ENCODE assay signal across 14 cellular contexts in genomic region chr11:19281041-19281440, GRCh38. TPM values are rescaled to one million over a fixed set of nuclear protein-coding genes. Genes with fewer than 3 reads are reported as not detected.
DNase-seq lines count a peak whose midpoint lies in the region; ATAC-seq, FAIRE-seq and TF ChIP-seq lines count a peak whose summit lies in the region.
"Had no signal": no experiment of that assay in that cellular context is flagged by ENCODE, and none has a peak within 500 bp of the region (broad histone marks: within the 10 kb centered on the region; RNA-seq: fewer than 3 reads in every experiment).

No MANE protein-coding gene starts in this region.

- H3K36me3 Mint-ChIP-seq in activated CD8-positive, alpha-beta T cell treated with anti-CD3 and anti-CD28 coated beads for 36 hours (ENCODE audit: low read depth): no peaks in the 10 kb centered on the region
- H3K36me3 Mint-ChIP-seq in activated CD8-positive, alpha-beta T cell treated with anti-CD3 and anti-CD28 coated beads, Interleukin-2, amount 10 ng/mL, durations not matched to agents 7 days and 5 days (ENCODE audit: low read depth): no peaks in the 10 kb centered on the region
- no peaks in the 10 kb centered on the region for H3K36me3 Mint-ChIP-seq in T-cell
- H3K36me3 Mint-ChIP-seq in stimulated activated effector memory CD8-positive, alpha-beta T cell treated with anti-CD3 and anti-CD28 coated beads, Interleukin-12 subunit alpha, Interleukin-12 subunit beta, amount 100 ng/mL, for 72 hours: no peaks in the 10 kb centered on the region
- no peaks in the 10 kb centered on the region for H3K36me3 Mint-ChIP-seq in activated naive CD8-positive, alpha-beta T cell treated with anti-CD3 and anti-CD28 coated beads, Interleukin-2, amount 50 U/mL, for 24 hours (ENCODE audit: low read depth)

- CTCF ChIA-PET in activated CD8-positive, alpha-beta T cell treated with anti-CD3 and anti-CD28 coated beads for 36 hours (lab: Charles Lee): interaction anchor here (1.0 kb wide), 1 partner anchor 22 kb away, joined by 5 read pairs; no protein-coding TSS in a partner anchor
- CTCF ChIA-PET in activated CD8-positive, alpha-beta T cell treated with anti-CD3 and anti-CD28 coated beads, Interleukin-2, amount 10 ng/mL, durations not matched to agents 7 days and 5 days (lab: Charles Lee): interaction anchor here (1.7 to 2.1 kb wide), 2 partner anchors 21 to 22 kb away, joined by 4 to 6 read pairs; no protein-coding TSS in a partner anchor
- CTCF ChIA-PET in T-cell (lab: Charles Lee): interaction anchor here (0.6 kb wide), 2 partner anchors 71 to 1277 kb away, joined by 3 to 5 read pairs; no protein-coding TSS in a partner anchor
- CTCF ChIA-PET in HepG2 (lab: Yijun Ruan, JAX; ENCODE audit: low intra/inter-chr PET ratio, low total read pairs): no interaction called here

- BruUV-seq in HepG2 (replicated peaks; lab: Mats Ljungman, UMichigan): no TSS peak

- TF ChIP-seq EP300 in HepG2 (IDR thresholded peaks at IDR 0.05; ENCODE audit: low read depth in 2 of 2, low read length in 2 of 2) (no peak), HepG2 (CRISPR knock-in tag; IDR thresholded peaks at IDR 0.05; ENCODE audit: borderline replicate concordance) (no peak)

- H3K4me1 Mint-ChIP-seq in activated CD8-positive, alpha-beta T cell treated with anti-CD3 and anti-CD28 coated beads for 36 hours (ENCODE audit: low read depth): peaks cover 14% of the 10 kb centered on the region
- H3K4me1 Mint-ChIP-seq in activated CD8-positive, alpha-beta T cell treated with anti-CD3 and anti-CD28 coated beads, Interleukin-2, amount 10 ng/mL, durations not matched to agents 7 days and 5 days (ENCODE audit: low read depth): peaks cover 12% of the 10 kb centered on the region
- peaks cover 9 to 23% (median 13%) of the 10 kb centered on the region in 3 donors for H3K4me1 Mint-ChIP-seq in T-cell
- peaks cover 37% of the 10 kb centered on the region for H3K4me1 Mint-ChIP-seq in stimulated activated effector memory CD8-positive, alpha-beta T cell treated with anti-CD3 and anti-CD28 coated beads, Interleukin-12 subunit alpha, Interleukin-12 subunit beta, amount 100 ng/mL, for 72 hours
- H3K4me1 Mint-ChIP-seq in activated naive CD8-positive, alpha-beta T cell treated with anti-CD3 and anti-CD28 coated beads, Interleukin-2, amount 50 U/mL, for 24 hours: peaks cover 10% of the 10 kb centered on the region

- no peaks in the 10 kb centered on the region for H4K20me1 ChIP-seq in HepG2 (ENCODE audit: insufficient read depth, low read length)

- in situ Hi-C loops in HepG2 (cut with HindIII; ENCODE audit: extremely low pct_ligation_motif_present, low pct_unique_long_range_greater_than_20kb): no loop called here

- no peaks in the 10 kb centered on the region; a peak in 2 of 5 replicates for H3K27me3 ChIP-seq in HepG2 (ENCODE audit: control insufficient read depth in 1 of 2, insufficient read depth in 2 of 2, low read length in 2 of 2)
- H3K27me3 ChIP-seq: MG63, thyroid gland had no signal

- H3K9ac ChIP-seq in HepG2 (ENCODE audit: insufficient read depth, low read depth, low read length): no peak overlapping the region

- H2AFZ ChIP-seq in HepG2 (ENCODE audit: low read length): no peak overlapping the region

- no peak for FAIRE-seq in HepG2 (lab: Jason Lieb, UNC)

- H3K36me3 ChIP-seq in HepG2 (replicated peaks in 1 of 2; ENCODE audit: control insufficient read depth in 1 of 2, insufficient read depth in 2 of 2, low read length in 2 of 2): no peaks in the 10 kb centered on the region
- H3K36me3 ChIP-seq: lower lobe of right lung, MG63, thyroid gland, WERI-Rb-1 had no signal

- POLR2A ChIA-PET in activated CD8-positive, alpha-beta T cell treated with anti-CD3 and anti-CD28 coated beads for 36 hours (lab: Charles Lee): no interaction called here
- POLR2A ChIA-PET in activated CD8-positive, alpha-beta T cell treated with anti-CD3 and anti-CD28 coated beads, Interleukin-2, amount 10 ng/mL, durations not matched to agents 7 days and 5 days (lab: Charles Lee): no interaction called here
- POLR2A ChIA-PET in T-cell (lab: Charles Lee) (no interaction called here), HepG2 (lab: Yijun Ruan, JAX) (interaction anchor here (0.6 kb wide), 1 partner anchor 164 kb away, joined by 4 read pairs; the partner anchor contains the start of gene ZDHHC13)

- peak; percentile 9 for DNase-seq in activated CD8-positive, alpha-beta T cell treated with anti-CD3 and anti-CD28 coated beads for 36 hours
- no peak for DNase-seq in activated CD8-positive, alpha-beta T cell treated with anti-CD3 and anti-CD28 coated beads, Interleukin-2, amount 10 ng/mL, durations not matched to agents 7 days and 5 days
- DNase-seq in T-cell (peak in 28 of 34 experiments; percentile 11 to 70 (median 41)), HepG2 (ENCODE audit: low spot score) (no peak)
- no peak for DNase-seq in stimulated activated effector memory CD8-positive, alpha-beta T cell treated with anti-CD3 and anti-CD28 coated beads, Interleukin-12 subunit alpha, Interleukin-12 subunit beta, amount 100 ng/mL, for 72 hours (ENCODE audit: low spot score in 2 of 2)
- DNase-seq in activated naive CD8-positive, alpha-beta T cell treated with anti-CD3 and anti-CD28 coated beads, Interleukin-2, amount 50 U/mL, for 24 hours: no peak
- DNase-seq: GDM1, lower lobe of right lung, MG63, thyroid gland, WERI-Rb-1 had no signal

- intact Hi-C loops in activated CD8-positive, alpha-beta T cell treated with anti-CD3 and anti-CD28 coated beads for 36 hours (cut with micrococcal nuclease): no loop called here
- intact Hi-C loops in HepG2 (cut with micrococcal nuclease; ENCODE audit: unreplicated experiment): no loop called here

- no peaks in the 10 kb centered on the region for H3K27me3 Mint-ChIP-seq in activated CD8-positive, alpha-beta T cell treated with anti-CD3 and anti-CD28 coated beads for 36 hours
- peaks cover 2% of the 10 kb centered on the region for H3K27me3 Mint-ChIP-seq in activated CD8-positive, alpha-beta T cell treated with anti-CD3 and anti-CD28 coated beads, Interleukin-2, amount 10 ng/mL, durations not matched to agents 7 days and 5 days (ENCODE audit: low read depth)
- peaks cover 0 to 4% of the 10 kb centered on the region in 2 donors for H3K27me3 Mint-ChIP-seq in T-cell
- H3K27me3 Mint-ChIP-seq in activated naive CD8-positive, alpha-beta T cell treated with anti-CD3 and anti-CD28 coated beads, Interleukin-2, amount 50 U/mL, for 24 hours: no peaks in the 10 kb centered on the region

- no peak overlapping the region for H3K4me2 ChIP-seq in HepG2 (ENCODE audit: low read depth, low read length)

- no peak for TF ChIP-seq POLR2A in HepG2 (IDR thresholded peaks at IDR 0.05; ENCODE audit: insufficient read depth in 1 of 2, low read depth in 2 of 2, low read length in 2 of 2)

- H3K27ac ChIP-seq in HepG2 (ENCODE audit: extremely low read length, insufficient read depth, low read length): no peak overlapping the region
- H3K27ac ChIP-seq: coronary artery, lower lobe of right lung, thyroid gland, WERI-Rb-1 had no signal

- H3K4me3 ChIP-seq in HepG2 (replicated peaks in 1 of 3; ENCODE audit: insufficient read depth in 1 of 3, low read depth in 2 of 3, low read length in 3 of 3): no peak overlapping the region
- H3K4me3 ChIP-seq: coronary artery, lower lobe of right lung, MG63, thyroid gland had no signal

- no peaks in the 10 kb centered on the region for H3K79me2 ChIP-seq in HepG2 (ENCODE audit: insufficient read depth, low read length)

- H3K9me3 ChIP-seq in HepG2 (ENCODE audit: low read length): no peaks in the 10 kb centered on the region
- H3K9me3 ChIP-seq: lower lobe of right lung, MG63, thyroid gland had no signal

- TF ChIP-seq CTCF in activated CD8-positive, alpha-beta T cell treated with anti-CD3 and anti-CD28 coated beads for 36 hours (IDR thresholded peaks at IDR 0.05): no peak
- TF ChIP-seq CTCF in HepG2 (CRISPR knock-in tag; IDR thresholded peaks at IDR 0.05): no peak

- H3K27ac Mint-ChIP-seq in activated CD8-positive, alpha-beta T cell treated with anti-CD3 and anti-CD28 coated beads for 36 hours: peak overlapping the region; percentile 39
- H3K27ac Mint-ChIP-seq in activated CD8-positive, alpha-beta T cell treated with anti-CD3 and anti-CD28 coated beads, Interleukin-2, amount 10 ng/mL, durations not matched to agents 7 days and 5 days: no peak overlapping the region
- no peak overlapping the region for H3K27ac Mint-ChIP-seq in T-cell
- H3K27ac Mint-ChIP-seq in stimulated activated effector memory CD8-positive, alpha-beta T cell treated with anti-CD3 and anti-CD28 coated beads, Interleukin-12 subunit alpha, Interleukin-12 subunit beta, amount 100 ng/mL, for 72 hours: no peak overlapping the region
- no peak overlapping the region for H3K27ac Mint-ChIP-seq in activated naive CD8-positive, alpha-beta T cell treated with anti-CD3 and anti-CD28 coated beads, Interleukin-2, amount 50 U/mL, for 24 hours

- no peaks in the 10 kb centered on the region for H3K4me1 ChIP-seq in HepG2 (ENCODE audit: insufficient read depth, low read length)
- H3K4me1 ChIP-seq: lower lobe of right lung, thyroid gland had no signal

- no peaks in the 10 kb centered on the region for H3K9me3 Mint-ChIP-seq in activated CD8-positive, alpha-beta T cell treated with anti-CD3 and anti-CD28 coated beads for 36 hours
- H3K9me3 Mint-ChIP-seq in activated CD8-positive, alpha-beta T cell treated with anti-CD3 and anti-CD28 coated beads, Interleukin-2, amount 10 ng/mL, durations not matched to agents 7 days and 5 days (ENCODE audit: insufficient read depth): no peaks in the 10 kb centered on the region
- no peaks in the 10 kb centered on the region for H3K9me3 Mint-ChIP-seq in T-cell
- H3K9me3 Mint-ChIP-seq in stimulated activated effector memory CD8-positive, alpha-beta T cell treated with anti-CD3 and anti-CD28 coated beads, Interleukin-12 subunit alpha, Interleukin-12 subunit beta, amount 100 ng/mL, for 72 hours: no peaks in the 10 kb centered on the region
- no peaks in the 10 kb centered on the region for H3K9me3 Mint-ChIP-seq in activated naive CD8-positive, alpha-beta T cell treated with anti-CD3 and anti-CD28 coated beads, Interleukin-2, amount 50 U/mL, for 24 hours

- WGBS in HepG2 (ENCODE audit: low lambda C conversion rate): 20% methylated on average over 5 of the region's 5 CpGs

- no peak overlapping the region for H3K4me3 Mint-ChIP-seq in activated CD8-positive, alpha-beta T cell treated with anti-CD3 and anti-CD28 coated beads for 36 hours
- no peak overlapping the region for H3K4me3 Mint-ChIP-seq in activated CD8-positive, alpha-beta T cell treated with anti-CD3 and anti-CD28 coated beads, Interleukin-2, amount 10 ng/mL, durations not matched to agents 7 days and 5 days
- no peak overlapping the region for H3K4me3 Mint-ChIP-seq in T-cell
- peak overlapping the region; percentile 42 for H3K4me3 Mint-ChIP-seq in stimulated activated effector memory CD8-positive, alpha-beta T cell treated with anti-CD3 and anti-CD28 coated beads, Interleukin-12 subunit alpha, Interleukin-12 subunit beta, amount 100 ng/mL, for 72 hours
- no peak overlapping the region for H3K4me3 Mint-ChIP-seq in activated naive CD8-positive, alpha-beta T cell treated with anti-CD3 and anti-CD28 coated beads, Interleukin-2, amount 50 U/mL, for 24 hours

- TF ChIP-seq RAD21 in HepG2 (CRISPR knock-in tag; IDR thresholded peaks at IDR 0.05): no peak

- no peak for ATAC-seq in activated CD8-positive, alpha-beta T cell treated with anti-CD3 and anti-CD28 coated beads for 36 hours
- no peak for ATAC-seq in activated CD8-positive, alpha-beta T cell treated with anti-CD3 and anti-CD28 coated beads, Interleukin-2, amount 10 ng/mL, durations not matched to agents 7 days and 5 days
- ATAC-seq in HG03175 (IDR thresholded peaks at IDR 0.05; ENCODE audit: unreplicated experiment) (peak; percentile 59), T-cell (replicated peaks in 1 of 4) (peak in 2 of 4 experiments; percentile 37 to 55), HG02840 (IDR thresholded peaks at IDR 0.05; ENCODE audit: low FRiP score, unreplicated experiment) (no peak), HepG2 (no peak)
- ATAC-seq in stimulated activated effector memory CD8-positive, alpha-beta T cell treated with anti-CD3 and anti-CD28 coated beads, Interleukin-12 subunit alpha, Interleukin-12 subunit beta, amount 100 ng/mL, for 72 hours: no peak
- ATAC-seq in activated naive CD8-positive, alpha-beta T cell treated with anti-CD3 and anti-CD28 coated beads, Interleukin-2, amount 50 U/mL, for 24 hours: no peak

RNA-seq across cellular contexts. Expression of gene E2F8, which starts 40.3 kb away (rescaled TPM):
- total RNA-seq in activated CD8-positive, alpha-beta T cell treated with anti-CD3 and anti-CD28 coated beads for 36 hours: 10 to 100 TPM; 12.9 to 13.1 TPM
- total RNA-seq in activated CD8-positive, alpha-beta T cell treated with anti-CD3 and anti-CD28 coated beads, Interleukin-2, amount 10 ng/mL, durations not matched to agents 7 days and 5 days: 10 to 100 TPM; 44.4 to 46.5 TPM
- under 1 TPM; 0.12 to 0.56 (median 0.26) TPM for total RNA-seq in T-cell
- total RNA-seq in HepG2 (2016; rRNA removed; fragmentation: Illumina TruSeq; extraction: Trizol): 8.9 and 9.4 TPM in 2 replicates
- total RNA-seq in HepG2 (2016; cell fraction: cytosol; rRNA removed; fragmentation: Illumina TruSeq; extraction: Trizol; ENCODE audit: low read depth): 1.0 and 1.2 TPM in 2 replicates
- 7.9 and 9.1 TPM in 2 replicates for total RNA-seq in HepG2 (2016; cell fraction: insoluble cytoplasmic fraction; rRNA removed; fragmentation: Illumina TruSeq; extraction: Trizol)
- total RNA-seq in HepG2 (2016; cell fraction: membrane; rRNA removed; fragmentation: Illumina TruSeq; extraction: Trizol): 3.8 and 4.5 TPM in 2 replicates
- total RNA-seq in HepG2 (2016; cell fraction: nucleus; rRNA removed; fragmentation: Illumina TruSeq; extraction: Trizol): 15.0 and 16.1 TPM in 2 replicates
- polyA plus RNA-seq in HepG2 (2011; rRNA removed): 1.9 and 3.3 TPM in 2 replicates
- 1.3 and 1.4 TPM in 2 replicates for polyA plus RNA-seq in HepG2 (2011; cell fraction: cytosol; rRNA removed)
- 4.7 and 5.3 TPM in 2 replicates for polyA plus RNA-seq in HepG2 (2011; cell fraction: nucleus; rRNA removed)
- polyA plus RNA-seq in HepG2 (2012): 1.4 and 2.7 TPM in 2 replicates
- 0.82 and 0.87 TPM in 2 replicates for polyA plus RNA-seq in HepG2 (2016; cell fraction: cytosol; fragmentation: Illumina TruSeq; extraction: Trizol; ENCODE audit: low read depth)
- polyA plus RNA-seq in HepG2 (2016; cell fraction: insoluble cytoplasmic fraction; fragmentation: Illumina TruSeq; extraction: Trizol; ENCODE audit: low read depth): 12.0 and 12.3 TPM in 2 replicates
- polyA plus RNA-seq in HepG2 (2016; cell fraction: membrane; fragmentation: Illumina TruSeq; extraction: Trizol; ENCODE audit: low read depth): 1.9 and 2.2 TPM in 2 replicates
- polyA plus RNA-seq in HepG2 (2016; cell fraction: nucleus; fragmentation: Illumina TruSeq; extraction: Trizol; ENCODE audit: insufficient read depth, low read depth): 16.9 and 18.0 TPM in 2 replicates
- polyA minus RNA-seq in HepG2 (2011; rRNA and poly(A)+ RNA removed; ENCODE audit: low replicate concordance): 3.0 and 4.3 TPM in 2 replicates
- 1.2 and 1.7 TPM in 2 replicates for polyA minus RNA-seq in HepG2 (2011; cell fraction: cytosol; rRNA and poly(A)+ RNA removed)
- 18.0 and 25.4 TPM in 2 replicates for polyA minus RNA-seq in HepG2 (2011; cell fraction: nucleus; rRNA and poly(A)+ RNA removed)
- total RNA-seq: thyroid gland had no signal

Comparison
In these comparisons a context has a peak if more than half of its experiments do, and no peak if none do; other contexts are left out.
1. DNase-seq: peak in activated CD8-positive, alpha-beta T cell treated with anti-CD3 and anti-CD28 coated beads for 36 hours (single experiment) and T-cell (28 of 34); none in activated CD8-positive, alpha-beta T cell treated with anti-CD3 and anti-CD28 coated beads, Interleukin-2, amount 10 ng/mL, durations not matched to agents 7 days and 5 days (single experiment), stimulated activated effector memory CD8-positive, alpha-beta T cell treated with anti-CD3 and anti-CD28 coated beads, Interleukin-12 subunit alpha, Interleukin-12 subunit beta, amount 100 ng/mL, for 72 hours (0 of 2), activated naive CD8-positive, alpha-beta T cell treated with anti-CD3 and anti-CD28 coated beads, Interleukin-2, amount 50 U/mL, for 24 hours (single experiment) and HepG2 (single experiment).